Comparison of ENCODE assay signal across 8 cellular contexts in genomic region chr19:35509861-35510625, GRCh38. TPM values are rescaled to one million over a fixed set of nuclear protein-coding genes. Genes with fewer than 3 reads are reported as not detected.
DNase-seq lines count a peak whose midpoint lies in the region; ATAC-seq, FAIRE-seq and TF ChIP-seq lines count a peak whose summit lies in the region.

No MANE protein-coding gene starts in this region.

- peak; percentile 86 for FAIRE-seq in HepG2 (lab: Jason Lieb, UNC)

- peak; percentile 77 for DNase-seq in AG08395 (ENCODE audit: low spot score)
- DNase-seq in NCI-H2107 treated with DMSO at 0.1 percent for 48 hours (lab: John Stamatoyannopoulos, UW; ENCODE audit: unreplicated experiment) = peak; percentile 19
- DNase-seq in activated CD4-positive, alpha-beta T cell treated with anti-CD3 and anti-CD28 coated beads, Interleukin-2, amount 10 ng/mL, durations not matched to agents 24 days and 14 days = peak; percentile 91
- DNase-seq in coronary artery (ENCODE audit: low spot score) = no peak
- DNase-seq in HepG2 (ENCODE audit: low spot score) = peak; percentile 75
- DNase-seq in stimulated activated CD4-positive, alpha-beta T cell treated with anti-CD3 and anti-CD28 coated beads, Interleukin-4, amount 100 ng/mL, for 4 hours = peak; percentile 57 to 79

- CTCF ChIA-PET in HepG2 (lab: Yijun Ruan, JAX; ENCODE audit: low intra/inter-chr PET ratio, low total read pairs) = interaction anchor here (1.2 to 1.7 kb wide), 4 partner anchors 39 to 262 kb away, joined by 3 to 5 read pairs (median 4); no protein-coding TSS in a partner anchor

- H3K79me2 ChIP-seq in HepG2 (ENCODE audit: insufficient read depth, low read length) = no peaks in the 10 kb centered on the region

- intact Hi-C loops in activated CD4-positive, alpha-beta T cell treated with anti-CD3 and anti-CD28 coated beads, Interleukin-2, amount 10 ng/mL, durations not matched to agents 24 days and 14 days (cut with micrococcal nuclease) = loop anchor here (1.0 to 5.0 kb wide), 2 partner anchors 37 to 82 kb away; partner anchors contain the start of gene TMEM147
- intact Hi-C loops in HepG2 (cut with micrococcal nuclease; ENCODE audit: unreplicated experiment) = loop anchor here (1.0 kb wide), 1 partner anchor 35 kb away; the partner anchor contains the start of gene TMEM147

- peak overlapping the region; percentile 93 for H3K4me2 ChIP-seq in HepG2 (ENCODE audit: low read depth, low read length)

- H4K20me1 ChIP-seq in HepG2 (ENCODE audit: insufficient read depth, low read length) = no peaks in the 10 kb centered on the region

- TF ChIP-seq CTCF in coronary artery (IDR thresholded peaks at IDR 0.05) = peak; percentile 92
- TF ChIP-seq CTCF in HepG2 (CRISPR knock-in tag; IDR thresholded peaks at IDR 0.05) = peak; percentile 97

- H3K36me3 Mint-ChIP-seq in activated CD4-positive, alpha-beta T cell treated with anti-CD3 and anti-CD28 coated beads, Interleukin-2, amount 10 ng/mL, durations not matched to agents 24 days and 14 days (ENCODE audit: low read depth) = no peaks in the 10 kb centered on the region

- H3K27me3 Mint-ChIP-seq in activated CD4-positive, alpha-beta T cell treated with anti-CD3 and anti-CD28 coated beads, Interleukin-2, amount 10 ng/mL, durations not matched to agents 24 days and 14 days = peaks cover 60% of the 10 kb centered on the region

- TF ChIP-seq EP300 in HepG2 (IDR thresholded peaks at IDR 0.05; ENCODE audit: low read depth in 2 of 2, low read length in 2 of 2) (no peak), HepG2 (CRISPR knock-in tag; IDR thresholded peaks at IDR 0.05; ENCODE audit: borderline replicate concordance) (no peak)

- H3K4me3 ChIP-seq in coronary artery (peak overlapping the region; percentile 62), HepG2 (replicated peaks in 1 of 3; ENCODE audit: insufficient read depth in 1 of 3, low read depth in 2 of 3, low read length in 3 of 3) (peak overlapping the region; percentile 65 to 78 (median 69))

- peak; percentile 78 for TF ChIP-seq RAD21 in HepG2 (CRISPR knock-in tag; IDR thresholded peaks at IDR 0.05)

- TF ChIP-seq POLR2A in GM19193 (IDR thresholded peaks at IDR 0.05; ENCODE audit: extremely low read depth, insufficient read depth, insufficient read length) (peak; percentile 41), HepG2 (IDR thresholded peaks at IDR 0.05; ENCODE audit: insufficient read depth in 1 of 2, low read depth in 2 of 2, low read length in 2 of 2) (peak; percentile 23 to 50; a peak in 2 of 4 replicates)

- TSS peak; percentile 84 for BruUV-seq in HepG2 (replicated peaks; lab: Mats Ljungman, UMichigan)

- H3K27ac ChIP-seq in coronary artery = peak overlapping the region; percentile 6 to 28
- H3K27ac ChIP-seq in HepG2 (ENCODE audit: extremely low read length, insufficient read depth, low read length) = peak overlapping the region; percentile 58

- 0% methylated on average over 21 of the region's 39 CpGs for WGBS in HepG2 (ENCODE audit: low lambda C conversion rate)

- no peak overlapping the region for H3K27ac Mint-ChIP-seq in activated CD4-positive, alpha-beta T cell treated with anti-CD3 and anti-CD28 coated beads, Interleukin-2, amount 10 ng/mL, durations not matched to agents 24 days and 14 days

- in situ Hi-C loops in HepG2 (cut with HindIII; ENCODE audit: extremely low pct_ligation_motif_present, low pct_unique_long_range_greater_than_20kb) = no loop called here

- POLR2A ChIA-PET in HepG2 (lab: Yijun Ruan, JAX) = interaction anchor here (0.6 to 1.4 kb wide), 11 partner anchors 8 to 241 kb away, joined by 3 to 5 read pairs (median 4); partner anchors contain the start of gene COX6B1

- H3K4me1 Mint-ChIP-seq in activated CD4-positive, alpha-beta T cell treated with anti-CD3 and anti-CD28 coated beads, Interleukin-2, amount 10 ng/mL, durations not matched to agents 24 days and 14 days = peaks cover 9% of the 10 kb centered on the region

- H3K9ac ChIP-seq in HepG2 (ENCODE audit: insufficient read depth, low read depth, low read length) = peak overlapping the region; percentile 69

- H3K9me3 ChIP-seq in HepG2 (ENCODE audit: low read length) = no peaks in the 10 kb centered on the region

- peak overlapping the region; percentile 62 for H3K4me3 Mint-ChIP-seq in activated CD4-positive, alpha-beta T cell treated with anti-CD3 and anti-CD28 coated beads, Interleukin-2, amount 10 ng/mL, durations not matched to agents 24 days and 14 days

- peaks cover 1 to 28% of the 10 kb centered on the region in 2 experiments; a peak in 2 of 5 replicates for H3K27me3 ChIP-seq in HepG2 (ENCODE audit: control insufficient read depth in 1 of 2, insufficient read depth in 2 of 2, low read length in 2 of 2)

- peaks cover 2 to 4% of the 10 kb centered on the region in 2 experiments; a peak in 3 of 5 replicates for H3K36me3 ChIP-seq in HepG2 (replicated peaks in 1 of 2; ENCODE audit: control insufficient read depth in 1 of 2, insufficient read depth in 2 of 2, low read length in 2 of 2)

- peak overlapping the region; percentile 95 for H2AFZ ChIP-seq in HepG2 (ENCODE audit: low read length)

- H3K4me1 ChIP-seq in HepG2 (ENCODE audit: insufficient read depth, low read length) = peaks cover 55% of the 10 kb centered on the region

- no peaks in the 10 kb centered on the region for H3K9me3 Mint-ChIP-seq in activated CD4-positive, alpha-beta T cell treated with anti-CD3 and anti-CD28 coated beads, Interleukin-2, amount 10 ng/mL, durations not matched to agents 24 days and 14 days

- ATAC-seq in HepG2 = peak; percentile 85
- ATAC-seq in GM21423 (IDR thresholded peaks at IDR 0.05; ENCODE audit: unreplicated experiment) = no peak

RNA-seq across cellular contexts. Expression of gene DMKN, which starts 3.4 kb away (rescaled TPM):
- total RNA-seq in activated CD4-positive, alpha-beta T cell treated with anti-CD3 and anti-CD28 coated beads, Interleukin-2, amount 10 ng/mL, durations not matched to agents 24 days and 14 days = not detected in 2 replicates
- total RNA-seq in HepG2 (2016; rRNA removed; fragmentation: Illumina TruSeq; extraction: Trizol) = 57.0 and 57.1 TPM in 2 replicates
- 52.1 and 71.1 TPM in 2 replicates for total RNA-seq in HepG2 (2016; cell fraction: cytosol; rRNA removed; fragmentation: Illumina TruSeq; extraction: Trizol; ENCODE audit: low read depth)
- 55.0 and 64.5 TPM in 2 replicates for total RNA-seq in HepG2 (2016; cell fraction: insoluble cytoplasmic fraction; rRNA removed; fragmentation: Illumina TruSeq; extraction: Trizol)
- total RNA-seq in HepG2 (2016; cell fraction: membrane; rRNA removed; fragmentation: Illumina TruSeq; extraction: Trizol) = 55.0 and 70.4 TPM in 2 replicates
- 35.2 and 39.1 TPM in 2 replicates for total RNA-seq in HepG2 (2016; cell fraction: nucleus; rRNA removed; fragmentation: Illumina TruSeq; extraction: Trizol)
- 50.8 and 71.8 TPM in 2 replicates for polyA plus RNA-seq in HepG2 (2011; rRNA removed)
- 60.5 and 71.9 TPM in 2 replicates for polyA plus RNA-seq in HepG2 (2011; cell fraction: cytosol; rRNA removed)
- polyA plus RNA-seq in HepG2 (2011; cell fraction: nucleus; rRNA removed) = 113 and 144 TPM in 2 replicates
- 58.5 and 76.3 TPM in 2 replicates for polyA plus RNA-seq in HepG2 (2012)
- polyA plus RNA-seq in HepG2 (2016; cell fraction: cytosol; fragmentation: Illumina TruSeq; extraction: Trizol; ENCODE audit: low read depth) = 63.4 and 84.5 TPM in 2 replicates
- polyA plus RNA-seq in HepG2 (2016; cell fraction: insoluble cytoplasmic fraction; fragmentation: Illumina TruSeq; extraction: Trizol; ENCODE audit: low read depth) = 82.8 and 88.3 TPM in 2 replicates
- polyA plus RNA-seq in HepG2 (2016; cell fraction: membrane; fragmentation: Illumina TruSeq; extraction: Trizol; ENCODE audit: low read depth) = 64.6 and 76.3 TPM in 2 replicates
- 74.9 and 81.7 TPM in 2 replicates for polyA plus RNA-seq in HepG2 (2016; cell fraction: nucleus; fragmentation: Illumina TruSeq; extraction: Trizol; ENCODE audit: insufficient read depth, low read depth)
- polyA minus RNA-seq in HepG2 (2011; rRNA and poly(A)+ RNA removed; ENCODE audit: low replicate concordance) = 16.2 and 41.7 TPM in 2 replicates
- polyA minus RNA-seq in HepG2 (2011; cell fraction: cytosol; rRNA and poly(A)+ RNA removed) = 9.2 and 13.4 TPM in 2 replicates
- polyA minus RNA-seq in HepG2 (2011; cell fraction: nucleus; rRNA and poly(A)+ RNA removed) = 36.8 and 59.8 TPM in 2 replicates

RNA-seq across cellular contexts. Expression of gene SBSN, which starts 18.1 kb away (rescaled TPM):
- total RNA-seq in activated CD4-positive, alpha-beta T cell treated with anti-CD3 and anti-CD28 coated beads, Interleukin-2, amount 10 ng/mL, durations not matched to agents 24 days and 14 days = not detected in 2 replicates
- total RNA-seq in HepG2 (2016; rRNA removed; fragmentation: Illumina TruSeq; extraction: Trizol) = not detected in 2 replicates
- not detected in 2 replicates for total RNA-seq in HepG2 (2016; cell fraction: cytosol; rRNA removed; fragmentation: Illumina TruSeq; extraction: Trizol; ENCODE audit: low read depth)
- total RNA-seq in HepG2 (2016; cell fraction: insoluble cytoplasmic fraction; rRNA removed; fragmentation: Illumina TruSeq; extraction: Trizol) = not detected in 2 replicates
- total RNA-seq in HepG2 (2016; cell fraction: membrane; rRNA removed; fragmentation: Illumina TruSeq; extraction: Trizol) = not detected in 2 replicates
- not detected in 2 replicates for total RNA-seq in HepG2 (2016; cell fraction: nucleus; rRNA removed; fragmentation: Illumina TruSeq; extraction: Trizol)
- polyA plus RNA-seq in HepG2 (2011; rRNA removed) = not detected in 2 replicates
- polyA plus RNA-seq in HepG2 (2011; cell fraction: cytosol; rRNA removed) = not detected in 2 replicates
- not detected in 2 replicates for polyA plus RNA-seq in HepG2 (2011; cell fraction: nucleus; rRNA removed)
- polyA plus RNA-seq in HepG2 (2012) = 0.16 TPM in 1 of 2 replicates, not detected in the other
- not detected in 2 replicates for polyA plus RNA-seq in HepG2 (2016; cell fraction: cytosol; fragmentation: Illumina TruSeq; extraction: Trizol; ENCODE audit: low read depth)
- polyA plus RNA-seq in HepG2 (2016; cell fraction: insoluble cytoplasmic fraction; fragmentation: Illumina TruSeq; extraction: Trizol; ENCODE audit: low read depth) = not detected in 2 replicates
- not detected in 2 replicates for polyA plus RNA-seq in HepG2 (2016; cell fraction: membrane; fragmentation: Illumina TruSeq; extraction: Trizol; ENCODE audit: low read depth)
- not detected in 2 replicates for polyA plus RNA-seq in HepG2 (2016; cell fraction: nucleus; fragmentation: Illumina TruSeq; extraction: Trizol; ENCODE audit: insufficient read depth, low read depth)
- polyA minus RNA-seq in HepG2 (2011; rRNA and poly(A)+ RNA removed; ENCODE audit: low replicate concordance) = not detected in 2 replicates
- not detected in 2 replicates for polyA minus RNA-seq in HepG2 (2011; cell fraction: cytosol; rRNA and poly(A)+ RNA removed)
- not detected in 2 replicates for polyA minus RNA-seq in HepG2 (2011; cell fraction: nucleus; rRNA and poly(A)+ RNA removed)

RNA-seq across cellular contexts. Expression of gene KRTDAP, which starts 19.8 kb away (rescaled TPM):
- not detected in 2 replicates for total RNA-seq in activated CD4-positive, alpha-beta T cell treated with anti-CD3 and anti-CD28 coated beads, Interleukin-2, amount 10 ng/mL, durations not matched to agents 24 days and 14 days
- total RNA-seq in HepG2 (2016; rRNA removed; fragmentation: Illumina TruSeq; extraction: Trizol) = 0.86 TPM in 1 of 2 replicates, not detected in the other
- total RNA-seq in HepG2 (2016; cell fraction: cytosol; rRNA removed; fragmentation: Illumina TruSeq; extraction: Trizol; ENCODE audit: low read depth) = 1.0 and 1.2 TPM in 2 replicates
- not detected in 2 replicates for total RNA-seq in HepG2 (2016; cell fraction: insoluble cytoplasmic fraction; rRNA removed; fragmentation: Illumina TruSeq; extraction: Trizol)
- total RNA-seq in HepG2 (2016; cell fraction: membrane; rRNA removed; fragmentation: Illumina TruSeq; extraction: Trizol) = 0.55 and 0.80 TPM in 2 replicates
- total RNA-seq in HepG2 (2016; cell fraction: nucleus; rRNA removed; fragmentation: Illumina TruSeq; extraction: Trizol) = 1.1 TPM in 1 of 2 replicates, not detected in the other
- 0.67 and 1.5 TPM in 2 replicates for polyA plus RNA-seq in HepG2 (2011; rRNA removed)
- polyA plus RNA-seq in HepG2 (2011; cell fraction: cytosol; rRNA removed) = 0.24 and 0.36 TPM in 2 replicates
- polyA plus RNA-seq in HepG2 (2011; cell fraction: nucleus; rRNA removed) = 1.5 and 1.8 TPM in 2 replicates
- 2.0 TPM in 1 of 2 replicates, not detected in the other for polyA plus RNA-seq in HepG2 (2012)
- 0.45 and 0.46 TPM in 2 replicates for polyA plus RNA-seq in HepG2 (2016; cell fraction: cytosol; fragmentation: Illumina TruSeq; extraction: Trizol; ENCODE audit: low read depth)
- 0.96 TPM in 1 of 2 replicates, not detected in the other for polyA plus RNA-seq in HepG2 (2016; cell fraction: insoluble cytoplasmic fraction; fragmentation: Illumina TruSeq; extraction: Trizol; ENCODE audit: low read depth)
- polyA plus RNA-seq in HepG2 (2016; cell fraction: membrane; fragmentation: Illumina TruSeq; extraction: Trizol; ENCODE audit: low read depth) = 0.77 TPM in 1 of 2 replicates, not detected in the other
- 2.1 TPM in 1 of 2 replicates, not detected in the other for polyA plus RNA-seq in HepG2 (2016; cell fraction: nucleus; fragmentation: Illumina TruSeq; extraction: Trizol; ENCODE audit: insufficient read depth, low read depth)
- not detected in 2 replicates for polyA minus RNA-seq in HepG2 (2011; rRNA and poly(A)+ RNA removed; ENCODE audit: low replicate concordance)
- polyA minus RNA-seq in HepG2 (2011; cell fraction: cytosol; rRNA and poly(A)+ RNA removed) = not detected in 2 replicates
- not detected in 2 replicates for polyA minus RNA-seq in HepG2 (2011; cell fraction: nucleus; rRNA and poly(A)+ RNA removed)

RNA-seq across cellular contexts. Expression of gene GAPDHS, which starts 23.2 kb away (rescaled TPM):
- total RNA-seq in activated CD4-positive, alpha-beta T cell treated with anti-CD3 and anti-CD28 coated beads, Interleukin-2, amount 10 ng/mL, durations not matched to agents 24 days and 14 days = not detected in 2 replicates
- not detected in 2 replicates for total RNA-seq in HepG2 (2016; rRNA removed; fragmentation: Illumina TruSeq; extraction: Trizol)
- total RNA-seq in HepG2 (2016; cell fraction: cytosol; rRNA removed; fragmentation: Illumina TruSeq; extraction: Trizol; ENCODE audit: low read depth) = not detected in 2 replicates
- total RNA-seq in HepG2 (2016; cell fraction: insoluble cytoplasmic fraction; rRNA removed; fragmentation: Illumina TruSeq; extraction: Trizol) = not detected in 2 replicates
- total RNA-seq in HepG2 (2016; cell fraction: membrane; rRNA removed; fragmentation: Illumina TruSeq; extraction: Trizol) = not detected in 2 replicates
- not detected in 2 replicates for total RNA-seq in HepG2 (2016; cell fraction: nucleus; rRNA removed; fragmentation: Illumina TruSeq; extraction: Trizol)
- 0.09 TPM in 1 of 2 replicates, not detected in the other for polyA plus RNA-seq in HepG2 (2011; rRNA removed)
- not detected in 2 replicates for polyA plus RNA-seq in HepG2 (2011; cell fraction: cytosol; rRNA removed)
- polyA plus RNA-seq in HepG2 (2011; cell fraction: nucleus; rRNA removed) = not detected in 2 replicates
- polyA plus RNA-seq in HepG2 (2012) = not detected in 2 replicates
- not detected in 2 replicates for polyA plus RNA-seq in HepG2 (2016; cell fraction: cytosol; fragmentation: Illumina TruSeq; extraction: Trizol; ENCODE audit: low read depth)
- polyA plus RNA-seq in HepG2 (2016; cell fraction: insoluble cytoplasmic fraction; fragmentation: Illumina TruSeq; extraction: Trizol; ENCODE audit: low read depth) = not detected in 2 replicates
- polyA plus RNA-seq in HepG2 (2016; cell fraction: membrane; fragmentation: Illumina TruSeq; extraction: Trizol; ENCODE audit: low read depth) = not detected in 2 replicates
- not detected in 2 replicates for polyA plus RNA-seq in HepG2 (2016; cell fraction: nucleus; fragmentation: Illumina TruSeq; extraction: Trizol; ENCODE audit: insufficient read depth, low read depth)
- polyA minus RNA-seq in HepG2 (2011; rRNA and poly(A)+ RNA removed; ENCODE audit: low replicate concordance) = not detected in 2 replicates
- polyA minus RNA-seq in HepG2 (2011; cell fraction: cytosol; rRNA and poly(A)+ RNA removed) = not detected in 2 replicates
- polyA minus RNA-seq in HepG2 (2011; cell fraction: nucleus; rRNA and poly(A)+ RNA removed) = not detected in 2 replicates

RNA-seq across cellular contexts. Expression of gene TMEM147, which starts 35.4 kb away (rescaled TPM):
- 132 and 134 TPM in 2 replicates for total RNA-seq in activated CD4-positive, alpha-beta T cell treated with anti-CD3 and anti-CD28 coated beads, Interleukin-2, amount 10 ng/mL, durations not matched to agents 24 days and 14 days
- total RNA-seq in HepG2 (2016; rRNA removed; fragmentation: Illumina TruSeq; extraction: Trizol) = 85.8 and 141 TPM in 2 replicates
- total RNA-seq in HepG2 (2016; cell fraction: cytosol; rRNA removed; fragmentation: Illumina TruSeq; extraction: Trizol; ENCODE audit: low read depth) = 264 and 362 TPM in 2 replicates
- 91.4 and 136 TPM in 2 replicates for total RNA-seq in HepG2 (2016; cell fraction: insoluble cytoplasmic fraction; rRNA removed; fragmentation: Illumina TruSeq; extraction: Trizol)
- 202 and 264 TPM in 2 replicates for total RNA-seq in HepG2 (2016; cell fraction: membrane; rRNA removed; fragmentation: Illumina TruSeq; extraction: Trizol)
- total RNA-seq in HepG2 (2016; cell fraction: nucleus; rRNA removed; fragmentation: Illumina TruSeq; extraction: Trizol) = 88.0 and 104 TPM in 2 replicates
- polyA plus RNA-seq in HepG2 (2011; rRNA removed) = 176 and 188 TPM in 2 replicates
- 174 and 213 TPM in 2 replicates for polyA plus RNA-seq in HepG2 (2011; cell fraction: cytosol; rRNA removed)
- 105 and 125 TPM in 2 replicates for polyA plus RNA-seq in HepG2 (2011; cell fraction: nucleus; rRNA removed)
- 78.4 and 132 TPM in 2 replicates for polyA plus RNA-seq in HepG2 (2012)
- polyA plus RNA-seq in HepG2 (2016; cell fraction: cytosol; fragmentation: Illumina TruSeq; extraction: Trizol; ENCODE audit: low read depth) = 361 and 462 TPM in 2 replicates
- polyA plus RNA-seq in HepG2 (2016; cell fraction: insoluble cytoplasmic fraction; fragmentation: Illumina TruSeq; extraction: Trizol; ENCODE audit: low read depth) = 102 and 104 TPM in 2 replicates
- polyA plus RNA-seq in HepG2 (2016; cell fraction: membrane; fragmentation: Illumina TruSeq; extraction: Trizol; ENCODE audit: low read depth) = 235 and 269 TPM in 2 replicates
- polyA plus RNA-seq in HepG2 (2016; cell fraction: nucleus; fragmentation: Illumina TruSeq; extraction: Trizol; ENCODE audit: insufficient read depth, low read depth) = 176 and 183 TPM in 2 replicates
- 321 and 438 TPM in 2 replicates for polyA minus RNA-seq in HepG2 (2011; rRNA and poly(A)+ RNA removed; ENCODE audit: low replicate concordance)
- 44.9 and 50.7 TPM in 2 replicates for polyA minus RNA-seq in HepG2 (2011; cell fraction: cytosol; rRNA and poly(A)+ RNA removed)
- 18.3 and 26.4 TPM in 2 replicates for polyA minus RNA-seq in HepG2 (2011; cell fraction: nucleus; rRNA and poly(A)+ RNA removed)

Comparison
In these comparisons a context has a peak if more than half of its experiments do, and no peak if none do; other contexts are left out.
1. RNA of gene DMKN, which starts 3.4 kb away (total RNA-seq): 35.2 to 71.1 TPM in HepG2; not detected in activated CD4-positive, alpha-beta T cell treated with anti-CD3 and anti-CD28 coated beads, Interleukin-2, amount 10 ng/mL, durations not matched to agents 24 days and 14 days; every median in the first group is over 10 times any median in the second.